In genomic region chr17:76490112-76490710, GRCh38 we compare ENCODE assay signal across 1 cellular context.
TF ChIP-seq lines count a peak whose summit lies in the region.

No MANE protein-coding gene starts in this region.

TF ChIP-seq in H1, 55 proteins besides CTCF, POLR2A, EP300 and RAD21:
- TF ChIP-seq TAF7 (optimal IDR thresholded peaks at IDR 0.05; ENCODE audit: borderline replicate concordance, low read depth, low read length) = no peak
- TF ChIP-seq CEBPB (IDR thresholded peaks at IDR 0.05; ENCODE audit: low read depth, low read length) = no peak
- TF ChIP-seq ZNF274 (IDR thresholded peaks at IDR 0.05; ENCODE audit: borderline replicate concordance, extremely low read depth, low read length) = no peak
- no peak for TF ChIP-seq GTF2F1 (IDR thresholded peaks at IDR 0.05; ENCODE audit: borderline replicate concordance, low read depth, low read length)
- TF ChIP-seq RXRA (IDR thresholded peaks at IDR 0.05; ENCODE audit: insufficient read depth, low read depth, low read length) = no peak
- TF ChIP-seq BACH1 (IDR thresholded peaks at IDR 0.05; ENCODE audit: low read length) = no peak
- no peak for TF ChIP-seq JUN (IDR thresholded peaks at IDR 0.05; ENCODE audit: low read depth, low read length)
- TF ChIP-seq SIX5 (IDR thresholded peaks at IDR 0.05; ENCODE audit: low read depth, low read length) = no peak
- no peak for TF ChIP-seq ASH2L (IDR thresholded peaks at IDR 0.05; ENCODE audit: low read length)
- TF ChIP-seq SP4 (IDR thresholded peaks at IDR 0.05; ENCODE audit: low read length) = no peak
- no peak for TF ChIP-seq HDAC6 (IDR thresholded peaks at IDR 0.05; ENCODE audit: low read depth, low read length)
- no peak for TF ChIP-seq MAFK (IDR thresholded peaks at IDR 0.05; ENCODE audit: low read depth, low read length)
- no peak for TF ChIP-seq RBBP5 (IDR thresholded peaks at IDR 0.05; ENCODE audit: borderline replicate concordance, low read depth, low read length)
- no peak for TF ChIP-seq SIRT6 (IDR thresholded peaks at IDR 0.05; ENCODE audit: low read length)
- no peak for TF ChIP-seq RNF2 (IDR thresholded peaks at IDR 0.05; ENCODE audit: borderline replicate concordance, low read depth, low read length, missing control alignments, poor library complexity, severe bottlenecking)
- TF ChIP-seq NRF1 (IDR thresholded peaks at IDR 0.05; ENCODE audit: low read depth, low read length) = no peak
- no peak for TF ChIP-seq CBX5 (IDR thresholded peaks at IDR 0.05; ENCODE audit: low read depth, low read length)
TF ChIP-seq in H1: peak in this region for 0.
